Comparison of ENCODE assay signal across 8 cellular contexts in the genomic region with DNA sequence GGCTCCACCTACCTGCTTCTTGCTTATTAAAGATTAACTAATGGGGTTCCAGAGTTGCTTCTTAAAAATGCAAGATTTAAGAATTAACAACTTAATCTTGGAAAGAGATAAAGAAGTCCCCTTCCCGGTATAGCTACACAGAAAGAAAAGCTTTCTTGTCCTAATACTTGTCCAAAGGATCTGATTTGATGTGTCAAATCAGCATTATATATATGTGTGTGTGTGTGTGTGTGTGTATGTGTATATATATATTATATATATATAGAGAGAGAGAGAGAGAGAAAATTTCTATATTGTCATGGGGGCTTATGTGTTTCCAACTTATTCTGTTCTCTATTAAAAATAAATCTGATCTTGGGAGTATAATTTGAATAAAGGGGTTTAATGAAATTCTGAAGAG. TPM values are rescaled to one million over a fixed set of nuclear protein-coding genes. Genes with fewer than 3 reads are reported as not detected.
DNase-seq lines count a peak whose midpoint lies in the region; ATAC-seq and TF ChIP-seq lines count a peak whose summit lies in the region.

No MANE protein-coding gene starts in this region.

- no peak for DNase-seq in activated CD4-positive, alpha-beta T cell treated with anti-CD3 and anti-CD28 coated beads for 36 hours
- DNase-seq in activated CD4-positive, alpha-beta T cell treated with anti-CD3 and anti-CD28 coated beads for 48 hours, result no peak
- no peak for DNase-seq in adipocyte (ENCODE audit: low read depth)
- DNase-seq in left lung, result no peak
- no peak for DNase-seq in thoracic aorta (ENCODE audit: low spot score)
- DNase-seq in 8988T, result no peak
- no peak for DNase-seq in RKO (ENCODE audit: low spot score)

- peak overlapping the region; percentile 62 to 86 for H3K27ac ChIP-seq in left lung
- peak overlapping the region; percentile 77 to 97 for H3K27ac ChIP-seq in thoracic aorta

- intact Hi-C loops in activated CD4-positive, alpha-beta T cell treated with anti-CD3 and anti-CD28 coated beads for 36 hours (cut with DNase I, micrococcal nuclease), result loop anchor here (2.0 to 10.0 kb wide), 5 partner anchors 63 to 941 kb away; a partner anchor contains a TSS
- intact Hi-C loops in left lung (cut with DNase I), result no loop called here

- ATAC-seq in activated CD4-positive, alpha-beta T cell treated with anti-CD3 and anti-CD28 coated beads for 36 hours, result no peak
- ATAC-seq in left lung, result no peak
- ATAC-seq in thoracic aorta (ENCODE audit: insufficient number of reproducible peaks, low FRiP score, low read depth), result no peak
- ATAC-seq in HG03354 (IDR thresholded peaks at IDR 0.05; ENCODE audit: poor library complexity, severe bottlenecking, unreplicated experiment), result no peak

- no peaks in the 10 kb centered on the region for H3K9me3 Mint-ChIP-seq in activated CD4-positive, alpha-beta T cell treated with anti-CD3 and anti-CD28 coated beads for 36 hours (ENCODE audit: low read depth)

- TF ChIP-seq CTCF in left lung (IDR thresholded peaks at IDR 0.05) (no peak), thoracic aorta (IDR thresholded peaks at IDR 0.05) (no peak)

- H3K9ac ChIP-seq in adipocyte (ENCODE audit: low read length), result peak overlapping the region; percentile 79

- no peaks in the 10 kb centered on the region for H3K9me3 ChIP-seq in adipocyte (ENCODE audit: control insufficient read depth, low read length)
- no peaks in the 10 kb centered on the region for H3K9me3 ChIP-seq in left lung
- no peaks in the 10 kb centered on the region for H3K9me3 ChIP-seq in thoracic aorta

- peak overlapping the region; percentile 96 for H3K4me3 Mint-ChIP-seq in activated CD4-positive, alpha-beta T cell treated with anti-CD3 and anti-CD28 coated beads for 36 hours

- peak overlapping the region; percentile 95 for H3K27ac Mint-ChIP-seq in activated CD4-positive, alpha-beta T cell treated with anti-CD3 and anti-CD28 coated beads for 36 hours

- peaks cover 40% of the 10 kb centered on the region for H3K4me1 Mint-ChIP-seq in activated CD4-positive, alpha-beta T cell treated with anti-CD3 and anti-CD28 coated beads for 36 hours

- POLR2A ChIA-PET in activated CD4-positive, alpha-beta T cell treated with anti-CD3 and anti-CD28 coated beads for 36 hours (lab: Charles Lee), result interaction anchor here (0.8 to 2.0 kb wide), 2 partner anchors 23 to 59 kb away, joined by 4 to 6 read pairs; no protein-coding TSS in a partner anchor

- CTCF ChIA-PET in activated CD4-positive, alpha-beta T cell treated with anti-CD3 and anti-CD28 coated beads for 36 hours (lab: Charles Lee), result interaction anchor here (0.8 to 2.0 kb wide), 6 partner anchors 11 to 211 kb away, joined by 3 to 8 read pairs (median 4); no protein-coding TSS in a partner anchor

- peaks cover 2% of the 10 kb centered on the region for H3K36me3 Mint-ChIP-seq in activated CD4-positive, alpha-beta T cell treated with anti-CD3 and anti-CD28 coated beads for 36 hours (ENCODE audit: low read depth)

- no peaks in the 10 kb centered on the region for H3K27me3 ChIP-seq in adipocyte (replicated peaks; ENCODE audit: control insufficient read depth, insufficient read depth, low read length)
- no peaks in the 10 kb centered on the region for H3K27me3 ChIP-seq in left lung
- no peaks in the 10 kb centered on the region for H3K27me3 ChIP-seq in thoracic aorta (replicated peaks; ENCODE audit: insufficient read depth)

- peak overlapping the region; percentile 88 for H3K4me3 ChIP-seq in adipocyte (ENCODE audit: low read length)
- peak overlapping the region; percentile 52 for H3K4me3 ChIP-seq in left lung
- H3K4me3 ChIP-seq in thoracic aorta, result peak overlapping the region; percentile 90

- H3K4me1 ChIP-seq in adipocyte (ENCODE audit: control insufficient read depth, insufficient read depth, low read length), result peaks cover 19% of the 10 kb centered on the region
- peaks cover 9 to 24% of the 10 kb centered on the region in 2 donors for H3K4me1 ChIP-seq in left lung
- H3K4me1 ChIP-seq in thoracic aorta (ENCODE audit: control insufficient read depth in 1 of 2, low read depth in 2 of 2), result peaks cover 12 to 39% of the 10 kb centered on the region in 2 donors

- no peaks in the 10 kb centered on the region for H3K27me3 Mint-ChIP-seq in activated CD4-positive, alpha-beta T cell treated with anti-CD3 and anti-CD28 coated beads for 36 hours

- no peaks in the 10 kb centered on the region for H3K36me3 ChIP-seq in adipocyte (ENCODE audit: control insufficient read depth, insufficient read depth, low read length, severe bottlenecking)
- H3K36me3 ChIP-seq in left lung, result no peaks in the 10 kb centered on the region
- H3K36me3 ChIP-seq in thoracic aorta, result no peaks in the 10 kb centered on the region

RNA-seq across cellular contexts. Expression of a gene that starts 4.6 kb away (rescaled TPM):
- 10 to 100 TPM; 63.6 to 86.4 TPM for total RNA-seq in activated CD4-positive, alpha-beta T cell treated with anti-CD3 and anti-CD28 coated beads for 36 hours
- 10 to 100 TPM; 41.2 to 47.2 TPM for total RNA-seq in left lung
- total RNA-seq in thoracic aorta, result 10 to 100 TPM; 41.3 to 45.9 TPM

RNA-seq across cellular contexts. Expression of a gene that starts 33.4 kb away (rescaled TPM):
- not detected for total RNA-seq in activated CD4-positive, alpha-beta T cell treated with anti-CD3 and anti-CD28 coated beads for 36 hours
- total RNA-seq in left lung, result not detected
- not detected for total RNA-seq in thoracic aorta

Comparison
In these comparisons a context has a peak if more than half of its experiments do, and no peak if none do; other contexts are left out.
1. intact Hi-C loops: an anchor here in activated CD4-positive, alpha-beta T cell treated with anti-CD3 and anti-CD28 coated beads for 36 hours (2.0 to 10.0 kb wide); none called in left lung.